ENCODE assay signal across 33 cellular contexts in the genomic region with DNA sequence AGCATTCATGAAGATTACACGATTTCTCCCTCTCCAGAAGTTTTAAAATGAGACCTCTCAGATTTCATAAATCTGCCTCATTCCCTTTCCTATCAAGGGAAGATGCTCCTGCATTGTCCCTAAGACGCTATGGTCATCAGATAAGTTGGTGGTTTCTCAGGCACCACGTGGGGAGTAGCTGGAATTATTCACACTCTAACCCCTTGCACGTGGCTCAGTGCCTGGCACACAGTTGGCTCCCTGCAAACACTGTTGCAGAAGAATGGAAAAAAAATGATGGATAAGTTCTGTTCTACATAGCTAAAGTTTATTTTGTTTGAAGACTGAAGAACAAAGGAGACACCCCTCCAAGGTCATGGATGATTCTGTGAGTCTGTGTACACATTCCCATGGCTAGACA.
"Had no signal": no experiment of that assay in that cellular context is flagged by ENCODE, and none has a peak within 500 bp of the region (broad histone marks: within the 10 kb centered on the region; RNA-seq: fewer than 3 reads in every experiment).

No MANE protein-coding gene starts in this region.

- H3K27ac ChIP-seq: brain microvascular endothelial cell, WERI-Rb-1 had no signal

- H3K4me1 Mint-ChIP-seq: activated CD4-positive, alpha-beta T cell treated with anti-CD3 and anti-CD28 coated beads, Interleukin-2, amount 10 ng/mL, durations not matched to agents 24 days and 14 days; activated T-helper 17 cell treated with anti-CD3 and anti-CD28 coated beads, Interleukin-2, amount 50 U/mL, for 72 hours had no signal

- H3K36me3 ChIP-seq: brain microvascular endothelial cell, MG63, WERI-Rb-1 had no signal

- DNase-seq: activated CD4-positive, alpha-beta T cell treated with anti-CD3 and anti-CD28 coated beads for 1 hour; activated CD4-positive, alpha-beta T cell treated with anti-CD3 and anti-CD28 coated beads, Interleukin-2, amount 10 ng/mL, durations not matched to agents 24 days and 14 days; activated CD4-positive, alpha-beta T cell treated with anti-CD3 and anti-CD28 coated beads, Interleukin-2, amount 50 U/mL, for 4 hours; activated CD4-positive, CD25-positive, alpha-beta regulatory T cell; activated CD8-positive, alpha-beta T cell treated with anti-CD3 and anti-CD28 coated beads for 36 hours; activated effector memory CD4-positive, alpha-beta T cell treated with anti-CD3 and anti-CD28 coated beads, Interleukin-2, amount 50 U/mL, for 16 hours; activated naive CD4-positive, alpha-beta T cell; activated naive CD4-positive, alpha-beta T cell treated with anti-CD3 and anti-CD28 coated beads, Interleukin-2, amount 50 U/mL, for 16 hours; activated naive CD8-positive, alpha-beta T cell treated with anti-CD3 and anti-CD28 coated beads for 36 hours; activated T-cell treated with anti-CD3 and anti-CD28 coated beads, Interleukin-2, amount 50 U/mL, for 1 hour; activated T-cell treated with anti-CD3 and anti-CD28 coated beads, Interleukin-2, amount 50 U/mL, for 72 hours; amniotic stem cell; aorta; brain microvascular endothelial cell; central memory CD4-positive, alpha-beta T cell; Kasumi-1; KG1; MG63; NCI-H1048; NCI-H1105 treated with DMSO at 0.1 percent for 48 hours; NCI-H1436; NCI-H187; NCI-H2029 treated with DMSO at 0.1 percent for 48 hours; NCI-H2107; NCI-H2171 treated with DMSO at 0.1 percent for 48 hours; NCI-H446; NCI-H510A treated with DMSO at 0.1 percent for 48 hours; NCI-H526 treated with DMSO at 0.1 percent for 48 hours; NCI-H774; Right ventricle myocardium superior; T1000; WERI-Rb-1 had no signal

- H3K27me3 Mint-ChIP-seq: activated CD8-positive, alpha-beta T cell treated with anti-CD3 and anti-CD28 coated beads for 36 hours; activated naive CD8-positive, alpha-beta T cell treated with anti-CD3 and anti-CD28 coated beads for 36 hours; activated T-helper 17 cell treated with anti-CD3 and anti-CD28 coated beads, Interleukin-2, amount 50 U/mL, for 72 hours had no signal

- ATAC-seq: activated CD8-positive, alpha-beta T cell treated with anti-CD3 and anti-CD28 coated beads for 36 hours; activated T-cell treated with anti-CD3 and anti-CD28 coated beads, Interleukin-2, amount 50 U/mL, for 72 hours; activated T-helper 17 cell treated with anti-CD3 and anti-CD28 coated beads, Interleukin-2, amount 50 U/mL, for 72 hours had no signal

- H3K4me3 ChIP-seq: MG63 had no signal

- H3K27ac Mint-ChIP-seq: activated CD4-positive, alpha-beta T cell treated with anti-CD3 and anti-CD28 coated beads, Interleukin-2, amount 10 ng/mL, durations not matched to agents 24 days and 14 days; activated CD8-positive, alpha-beta T cell treated with anti-CD3 and anti-CD28 coated beads for 36 hours; activated naive CD8-positive, alpha-beta T cell treated with anti-CD3 and anti-CD28 coated beads for 36 hours; activated T-cell treated with anti-CD3 and anti-CD28 coated beads, Interleukin-2, amount 50 U/mL, for 72 hours; activated T-helper 17 cell treated with anti-CD3 and anti-CD28 coated beads, Interleukin-2, amount 50 U/mL, for 72 hours had no signal

- H3K4me3 Mint-ChIP-seq: activated CD4-positive, alpha-beta T cell treated with anti-CD3 and anti-CD28 coated beads, Interleukin-2, amount 10 ng/mL, durations not matched to agents 24 days and 14 days; activated CD8-positive, alpha-beta T cell treated with anti-CD3 and anti-CD28 coated beads for 36 hours; activated naive CD8-positive, alpha-beta T cell treated with anti-CD3 and anti-CD28 coated beads for 36 hours; activated T-cell treated with anti-CD3 and anti-CD28 coated beads, Interleukin-2, amount 50 U/mL, for 72 hours; activated T-helper 17 cell treated with anti-CD3 and anti-CD28 coated beads, Interleukin-2, amount 50 U/mL, for 72 hours had no signal

- H3K36me3 Mint-ChIP-seq: activated naive CD8-positive, alpha-beta T cell treated with anti-CD3 and anti-CD28 coated beads for 36 hours had no signal

- H3K27me3 ChIP-seq: brain microvascular endothelial cell, MG63 had no signal

- H3K9me3 ChIP-seq: MG63 had no signal

- H3K9me3 Mint-ChIP-seq: activated CD4-positive, alpha-beta T cell treated with anti-CD3 and anti-CD28 coated beads, Interleukin-2, amount 10 ng/mL, durations not matched to agents 24 days and 14 days; activated CD8-positive, alpha-beta T cell treated with anti-CD3 and anti-CD28 coated beads for 36 hours; activated naive CD8-positive, alpha-beta T cell treated with anti-CD3 and anti-CD28 coated beads for 36 hours; activated T-cell treated with anti-CD3 and anti-CD28 coated beads, Interleukin-2, amount 50 U/mL, for 72 hours; activated T-helper 17 cell treated with anti-CD3 and anti-CD28 coated beads, Interleukin-2, amount 50 U/mL, for 72 hours had no signal
